Comparison of ENCODE assay signal across 18 cellular contexts in the genomic region with DNA sequence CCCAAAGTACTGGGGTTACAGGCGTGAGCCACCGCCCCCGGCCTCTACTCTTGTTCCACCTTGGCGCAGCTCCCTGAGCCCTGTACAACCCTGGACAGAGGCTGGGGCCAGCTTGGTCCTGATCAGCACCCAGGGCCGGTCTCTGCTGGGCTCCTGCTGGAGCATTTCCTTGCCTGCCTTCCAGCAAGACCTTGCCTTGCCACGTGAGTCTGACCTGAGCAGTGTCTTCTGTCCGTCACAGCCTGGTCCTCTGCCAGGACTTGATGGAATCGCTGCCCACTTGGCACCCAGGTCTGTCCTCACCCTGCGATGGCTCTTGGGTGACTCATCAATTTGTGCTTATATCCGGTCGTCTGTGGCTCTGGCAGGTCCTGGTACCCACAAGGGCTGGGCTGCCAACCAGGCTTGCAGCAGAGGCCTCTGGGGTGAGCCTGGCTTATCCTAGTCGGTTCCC. TPM values are rescaled to one million over a fixed set of nuclear protein-coding genes. Genes with fewer than 3 reads are reported as not detected.
DNase-seq lines count a peak whose midpoint lies in the region; ATAC-seq and TF ChIP-seq lines count a peak whose summit lies in the region.
"Had no signal": no experiment of that assay in that cellular context is flagged by ENCODE, and none has a peak within 500 bp of the region (broad histone marks: within the 10 kb centered on the region; RNA-seq: fewer than 3 reads in every experiment).

No MANE protein-coding gene starts in this region.

- ATAC-seq in GM21529 (IDR thresholded peaks at IDR 0.05; ENCODE audit: unreplicated experiment) (no peak), HG02885 (IDR thresholded peaks at IDR 0.05; ENCODE audit: poor library complexity, unreplicated experiment) (no peak)
- ATAC-seq: activated naive CD8-positive, alpha-beta T cell treated with anti-CD3 and anti-CD28 coated beads, Interleukin-2, amount 50 U/mL, for 24 hours had no signal

- no peaks in the 10 kb centered on the region for H3K79me2 ChIP-seq in mammary epithelial cell (ENCODE audit: insufficient read depth, low read length)

- peak; percentile 81 for DNase-seq in Calu3
- DNase-seq in NB4 (ENCODE audit: low read depth): peak; percentile 30
- DNase-seq in mammary epithelial cell: peak; percentile 95
- peak; percentile 93 for DNase-seq in mucosa of gallbladder (ENCODE audit: low spot score)
- no peak for DNase-seq in NCI-H345 treated with DMSO at 0.1 percent for 48 hours (lab: John Stamatoyannopoulos, UW; ENCODE audit: unreplicated experiment)
- no peak for DNase-seq in DMS 273 (lab: John Stamatoyannopoulos, UW; ENCODE audit: unreplicated experiment)
- DNase-seq: activated CD4-positive, alpha-beta T cell treated with anti-CD3 and anti-CD28 coated beads for 4 hours; activated naive CD8-positive, alpha-beta T cell treated with anti-CD3 and anti-CD28 coated beads, Interleukin-2, amount 50 U/mL, for 24 hours; activated T-cell treated with anti-CD3 and anti-CD28 coated beads, Interleukin-2, amount 50 U/mL, for 1 hour; AML-193; cortex of kidney; DMS53; KBM-7; NCI-H2171; OCI-M1; T-helper 2 cell had no signal

- no peak overlapping the region for H3K4me3 Mint-ChIP-seq in Calu3 (ENCODE audit: low read depth, unreplicated experiment)
- H3K4me3 Mint-ChIP-seq: activated naive CD8-positive, alpha-beta T cell treated with anti-CD3 and anti-CD28 coated beads, Interleukin-2, amount 50 U/mL, for 24 hours had no signal

- H4K20me1 ChIP-seq in mammary epithelial cell (ENCODE audit: insufficient read depth, low read length): no peaks in the 10 kb centered on the region

- H3K27me3 Mint-ChIP-seq in Calu3 (ENCODE audit: unreplicated experiment): no peaks in the 10 kb centered on the region

- peak overlapping the region; percentile 30 for H3K4me2 ChIP-seq in mammary epithelial cell (ENCODE audit: insufficient read depth, low read depth, low read length)

- H3K36me3 Mint-ChIP-seq in Calu3 (ENCODE audit: insufficient read depth, unreplicated experiment): peaks cover 6% of the 10 kb centered on the region

- H3K4me1 ChIP-seq in mammary epithelial cell (ENCODE audit: insufficient read depth, low read length): peaks cover 48% of the 10 kb centered on the region

- no TSS peak for BruUV-seq in Calu3 (replicated peaks; lab: Mats Ljungman, UMichigan)
- no TSS peak for BruUV-seq in mammary epithelial cell (replicated peaks; lab: Mats Ljungman, UMichigan)

- TF ChIP-seq CTCF in Calu3 (IDR thresholded peaks at IDR 0.05; ENCODE audit: unreplicated experiment) (no peak), NB4 (IDR thresholded peaks at IDR 0.05; ENCODE audit: low read depth, low read length) (no peak), mammary epithelial cell (conservative IDR thresholded peaks at IDR 0.05 in 1 of 2, IDR thresholded peaks at IDR 0.05 in 1 of 2; ENCODE audit: extremely low read depth in 1 of 2, insufficient read depth in 1 of 2, low read depth in 1 of 2, low read length in 2 of 2) (no peak)

- in situ Hi-C loops in mammary epithelial cell (cut with MboI; ENCODE audit: low sequenced_read_pairs in 2 of 2): loop anchor here in 1 of 2 donors (10.0 kb wide), 1 partner anchor 220 kb away; no protein-coding TSS in a partner anchor

- no peaks in the 10 kb centered on the region for H3K36me3 ChIP-seq in mammary epithelial cell (ENCODE audit: insufficient read depth, low read length)

- peak overlapping the region; percentile 27 for H2AFZ ChIP-seq in mammary epithelial cell (ENCODE audit: low read depth, low read length)

- peak overlapping the region; percentile 69 for H3K27ac Mint-ChIP-seq in Calu3 (ENCODE audit: unreplicated experiment)
- H3K27ac Mint-ChIP-seq: activated naive CD8-positive, alpha-beta T cell treated with anti-CD3 and anti-CD28 coated beads, Interleukin-2, amount 50 U/mL, for 24 hours had no signal

- no peak overlapping the region for H3K4me3 ChIP-seq in NB4 (ENCODE audit: low read depth, low read length)
- no peak overlapping the region for H3K4me3 ChIP-seq in mammary epithelial cell (replicated peaks in 1 of 3; ENCODE audit: insufficient read depth in 1 of 3, low read depth in 2 of 3, low read length in 3 of 3)

- dilution Hi-C loops in mammary epithelial cell (cut with HindIII; ENCODE audit: low sequenced_read_pairs): no loop called here

- H3K27ac ChIP-seq in mammary epithelial cell (ENCODE audit: insufficient read depth, low read depth, low read length): peak overlapping the region; percentile 42

- H3K27me3 ChIP-seq in mammary epithelial cell (ENCODE audit: insufficient read depth, low read length): no peaks in the 10 kb centered on the region

- TF ChIP-seq POLR2A in NB4 (IDR thresholded peaks at IDR 0.05; ENCODE audit: extremely low read depth, insufficient read length): no peak

- CTCF ChIA-PET in Calu3 (lab: Charles Lee) (interaction anchor here (0.6 kb wide), 1 partner anchor 455 kb away, joined by 3 read pairs; no protein-coding TSS in a partner anchor), mammary epithelial cell (lab: Charles Lee; ENCODE audit: low non-redundant PET) (no interaction called here)

- H3K9me3 ChIP-seq in mammary epithelial cell (replicated peaks; ENCODE audit: insufficient read depth, low read length): no peaks in the 10 kb centered on the region

- peaks cover 46% of the 10 kb centered on the region for H3K4me1 Mint-ChIP-seq in Calu3 (ENCODE audit: low read depth, unreplicated experiment)

- no peaks in the 10 kb centered on the region for H3K9me3 Mint-ChIP-seq in Calu3 (ENCODE audit: low read depth, unreplicated experiment)
- H3K9me3 Mint-ChIP-seq: activated naive CD8-positive, alpha-beta T cell treated with anti-CD3 and anti-CD28 coated beads, Interleukin-2, amount 50 U/mL, for 24 hours had no signal

- intact Hi-C loops in Calu3 (cut with micrococcal nuclease; ENCODE audit: unreplicated experiment): no loop called here
- intact Hi-C loops in mammary epithelial cell (cut with micrococcal nuclease): no loop called here

- no peak overlapping the region for H3K9ac ChIP-seq in mammary epithelial cell (ENCODE audit: insufficient read depth, low read length)

- WGBS in mammary epithelial cell (ENCODE audit: low coverage, missing lambda C conversion rate): 33% methylated on average over 5 of the region's 12 CpGs

RNA-seq across cellular contexts. Expression of a gene that starts 10.0 kb away (rescaled TPM):
- total RNA-seq in Calu3 (2022): 112 and 120 TPM in 2 replicates
- total RNA-seq in mammary epithelial cell: 100 to 1,000 TPM; 256 to 276 TPM
- 44.0 TPM for polyA plus RNA-seq in mammary epithelial cell
- polyA minus RNA-seq in mammary epithelial cell: 176 TPM
- 74.8 TPM for total RNA-seq in mucosa of gallbladder

Comparison
In these comparisons a context has a peak if more than half of its experiments do, and no peak if none do; other contexts are left out.
1. DNase-seq: peak in Calu3 (single experiment), NB4 (single experiment), mammary epithelial cell (single experiment) and mucosa of gallbladder (single experiment); none in NCI-H345 treated with DMSO at 0.1 percent for 48 hours (single experiment) and DMS 273 (single experiment).